Comparison of ENCODE assay signal across 1 cellular context in genomic region chr6:41746068-41746467, GRCh38.
TF ChIP-seq lines count a peak whose summit lies in the region.

No MANE protein-coding gene starts in this region.

TF ChIP-seq in HepG2, 621 proteins besides CTCF, POLR2A, EP300 and RAD21 (continued from another document):
- TF ChIP-seq, protein P1, sequence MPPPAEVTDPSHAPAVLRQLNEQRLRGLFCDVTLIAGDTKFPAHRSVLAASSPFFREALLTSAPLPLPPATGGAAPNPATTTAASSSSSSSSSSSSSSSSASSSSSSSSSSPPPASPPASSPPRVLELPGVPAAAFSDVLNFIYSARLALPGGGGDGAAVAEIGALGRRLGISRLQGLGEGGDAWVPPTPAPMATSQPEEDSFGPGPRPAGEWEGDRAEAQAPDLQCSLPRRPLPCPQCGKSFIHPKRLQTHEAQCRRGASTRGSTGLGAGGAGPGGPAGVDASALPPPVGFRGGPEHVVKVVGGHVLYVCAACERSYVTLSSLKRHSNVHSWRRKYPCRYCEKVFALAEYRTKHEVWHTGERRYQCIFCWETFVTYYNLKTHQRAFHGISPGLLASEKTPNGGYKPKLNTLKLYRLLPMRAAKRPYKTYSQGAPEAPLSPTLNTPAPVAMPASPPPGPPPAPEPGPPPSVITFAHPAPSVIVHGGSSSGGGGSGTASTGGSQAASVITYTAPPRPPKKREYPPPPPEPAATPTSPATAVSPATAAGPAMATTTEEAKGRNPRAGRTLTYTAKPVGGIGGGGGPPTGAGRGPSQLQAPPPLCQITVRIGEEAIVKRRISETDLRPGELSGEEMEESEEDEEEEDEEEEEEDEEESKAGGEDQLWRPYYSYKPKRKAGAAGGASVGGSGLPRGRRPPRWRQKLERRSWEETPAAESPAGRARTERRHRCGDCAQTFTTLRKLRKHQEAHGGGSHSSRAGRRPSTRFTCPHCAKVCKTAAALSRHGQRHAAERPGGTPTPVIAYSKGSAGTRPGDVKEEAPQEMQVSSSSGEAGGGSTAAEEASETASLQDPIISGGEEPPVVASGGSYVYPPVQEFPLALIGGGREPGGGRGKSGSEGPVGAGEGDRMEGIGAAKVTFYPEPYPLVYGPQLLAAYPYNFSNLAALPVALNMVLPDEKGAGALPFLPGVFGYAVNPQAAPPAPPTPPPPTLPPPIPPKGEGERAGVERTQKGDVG (CRISPR knock-in tag; IDR thresholded peaks at IDR 0.05; ENCODE audit: borderline replicate concordance), result no peak
- no peak for TF ChIP-seq ZNF576 (CRISPR knock-in tag; IDR thresholded peaks at IDR 0.05)
- TF ChIP-seq, protein P2, sequence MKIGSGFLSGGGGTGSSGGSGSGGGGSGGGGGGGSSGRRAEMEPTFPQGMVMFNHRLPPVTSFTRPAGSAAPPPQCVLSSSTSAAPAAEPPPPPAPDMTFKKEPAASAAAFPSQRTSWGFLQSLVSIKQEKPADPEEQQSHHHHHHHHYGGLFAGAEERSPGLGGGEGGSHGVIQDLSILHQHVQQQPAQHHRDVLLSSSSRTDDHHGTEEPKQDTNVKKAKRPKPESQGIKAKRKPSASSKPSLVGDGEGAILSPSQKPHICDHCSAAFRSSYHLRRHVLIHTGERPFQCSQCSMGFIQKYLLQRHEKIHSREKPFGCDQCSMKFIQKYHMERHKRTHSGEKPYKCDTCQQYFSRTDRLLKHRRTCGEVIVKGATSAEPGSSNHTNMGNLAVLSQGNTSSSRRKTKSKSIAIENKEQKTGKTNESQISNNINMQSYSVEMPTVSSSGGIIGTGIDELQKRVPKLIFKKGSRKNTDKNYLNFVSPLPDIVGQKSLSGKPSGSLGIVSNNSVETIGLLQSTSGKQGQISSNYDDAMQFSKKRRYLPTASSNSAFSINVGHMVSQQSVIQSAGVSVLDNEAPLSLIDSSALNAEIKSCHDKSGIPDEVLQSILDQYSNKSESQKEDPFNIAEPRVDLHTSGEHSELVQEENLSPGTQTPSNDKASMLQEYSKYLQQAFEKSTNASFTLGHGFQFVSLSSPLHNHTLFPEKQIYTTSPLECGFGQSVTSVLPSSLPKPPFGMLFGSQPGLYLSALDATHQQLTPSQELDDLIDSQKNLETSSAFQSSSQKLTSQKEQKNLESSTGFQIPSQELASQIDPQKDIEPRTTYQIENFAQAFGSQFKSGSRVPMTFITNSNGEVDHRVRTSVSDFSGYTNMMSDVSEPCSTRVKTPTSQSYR (CRISPR knock-in tag; IDR thresholded peaks at IDR 0.05; ENCODE audit: borderline replicate concordance), result no peak
- TF ChIP-seq NFKB2 (CRISPR knock-in tag; IDR thresholded peaks at IDR 0.05; ENCODE audit: borderline replicate concordance), result no peak
- TF ChIP-seq EHMT2 (IDR thresholded peaks at IDR 0.05; ENCODE audit: borderline replicate concordance, low read depth, low read length), result no peak
- no peak for TF ChIP-seq MNT (IDR thresholded peaks at IDR 0.05)
- 0 out of 2 replicates have a peak, but pooled peaks have one; percentile 26 for TF ChIP-seq SPEN (CRISPR knock-in tag; IDR thresholded peaks at IDR 0.05; ENCODE audit: low read depth)
- no peak for TF ChIP-seq GZF1 (CRISPR knock-in tag; IDR thresholded peaks at IDR 0.05)
- no peak for TF ChIP-seq BORCS8-MEF2B (CRISPR knock-in tag; IDR thresholded peaks at IDR 0.05)
- TF ChIP-seq ZGPAT (CRISPR knock-in tag; IDR thresholded peaks at IDR 0.05), result no peak
- no peak for TF ChIP-seq ZNF225 (CRISPR knock-in tag; IDR thresholded peaks at IDR 0.05)
- TF ChIP-seq SKI (IDR thresholded peaks at IDR 0.05; ENCODE audit: partially characterized antibody), result no peak
